In the genomic region with DNA sequence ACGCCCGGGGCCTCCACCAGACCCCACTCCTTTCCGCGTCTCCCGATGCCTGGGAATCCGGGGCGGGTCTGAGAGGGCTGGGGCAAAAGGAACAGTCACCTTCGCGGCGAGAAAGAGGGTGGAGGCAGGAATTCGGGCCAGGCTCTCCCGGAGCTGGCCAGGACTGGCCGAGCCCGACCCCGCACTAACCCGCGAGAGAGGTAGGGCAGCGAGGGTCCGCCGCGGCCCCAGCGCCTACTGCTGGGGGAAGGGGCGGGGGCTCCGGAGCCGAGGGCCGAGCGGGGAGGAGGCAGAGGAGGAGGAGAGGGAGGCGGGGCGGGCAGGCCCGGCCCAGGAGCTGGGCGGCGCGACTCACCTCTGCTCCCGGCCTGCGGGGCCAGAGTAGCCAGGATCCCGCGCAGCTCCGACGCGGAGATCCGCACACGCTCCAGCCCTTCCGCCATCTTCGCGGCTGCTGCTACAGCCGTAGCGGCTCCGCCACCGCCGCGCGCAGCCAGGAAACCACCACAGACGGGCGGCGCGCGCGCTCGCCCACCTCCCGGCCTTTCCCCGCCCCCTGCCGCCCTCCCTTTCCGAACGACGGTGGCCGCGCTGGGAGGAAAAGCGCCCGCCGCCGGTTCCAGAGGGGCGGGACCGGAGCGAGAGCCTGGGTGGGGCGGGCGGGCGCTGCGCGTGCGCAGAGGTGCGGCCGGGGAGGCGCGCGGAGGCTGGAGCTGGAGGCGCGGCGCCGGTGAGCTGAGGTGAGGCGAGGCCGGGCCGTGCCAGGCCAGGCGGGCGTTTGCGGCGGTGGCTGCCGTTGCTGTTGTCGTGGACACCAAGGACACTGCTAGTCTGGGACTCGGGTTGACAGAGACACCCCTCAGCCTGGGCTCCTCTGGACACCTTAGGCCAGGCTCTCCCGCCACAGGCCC, we compare ENCODE assay signal across 8 cellular contexts. TPM values are rescaled to one million over a fixed set of nuclear protein-coding genes. Genes with fewer than 3 reads are reported as not detected.
A peak's percentile ranks its signal among the peaks of the same experiment; 100 is the strongest.
DNase-seq lines count a peak whose midpoint lies in the region; ATAC-seq and TF ChIP-seq lines count a peak whose summit lies in the region.

A gene (minus strand): TSS at position 508 of the 911 bp plus-strand sequence. CDS start 65 bp downstream, at position 443.
A gene with protein sequence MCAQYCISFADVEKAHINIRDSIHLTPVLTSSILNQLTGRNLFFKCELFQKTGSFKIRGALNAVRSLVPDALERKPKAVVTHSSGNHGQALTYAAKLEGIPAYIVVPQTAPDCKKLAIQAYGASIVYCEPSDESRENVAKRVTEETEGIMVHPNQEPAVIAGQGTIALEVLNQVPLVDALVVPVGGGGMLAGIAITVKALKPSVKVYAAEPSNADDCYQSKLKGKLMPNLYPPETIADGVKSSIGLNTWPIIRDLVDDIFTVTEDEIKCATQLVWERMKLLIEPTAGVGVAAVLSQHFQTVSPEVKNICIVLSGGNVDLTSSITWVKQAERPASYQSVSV (plus strand): TSS at position 673 of the 911 bp plus-strand sequence. CDS start 11,611 bp downstream, outside the sequence.

- DNase-seq in GM12864 (ENCODE audit: low read depth) (peak; percentile 40), HFFc6 (peak; percentile 82), NAMALWA (ENCODE audit: low spot score) (peak; percentile 83), SW480 (ENCODE audit: low spot score) (peak; percentile 79), Right ventricle myocardium superior (peak; percentile 94), tibial artery (peak; percentile 87 to 95)
- DNase-seq in activated naive CD8-positive, alpha-beta T cell treated with anti-CD3 and anti-CD28 coated beads, Interleukin-2, amount 50 U/mL, for 24 hours, result peak; percentile 96

- H3K36me3 ChIP-seq in parathyroid adenoma (ENCODE audit: control insufficient read depth, insufficient read depth, low read length), result no peaks in the 10 kb centered on the region
- peaks cover 15 to 20% (median 18%) of the 10 kb centered on the region in 3 donors for H3K36me3 ChIP-seq in tibial artery

- H2AFZ ChIP-seq in parathyroid adenoma, result peak within 1 kb of the TSS; percentile 94

- H3K9me3 ChIP-seq in parathyroid adenoma (ENCODE audit: control insufficient read depth, low read length) (no peaks in the 10 kb centered on the region), tibial artery (no peaks in the 10 kb centered on the region)

- peaks cover 33% of the 10 kb centered on the region for H3K36me3 Mint-ChIP-seq in HFFc6 (ENCODE audit: low read depth)
- peaks cover 21% of the 10 kb centered on the region for H3K36me3 Mint-ChIP-seq in activated naive CD8-positive, alpha-beta T cell treated with anti-CD3 and anti-CD28 coated beads, Interleukin-2, amount 50 U/mL, for 24 hours (ENCODE audit: low read depth)

- peak within 1 kb of the TSS; percentile 95 for H3K4me3 Mint-ChIP-seq in HFFc6
- peak within 1 kb of the TSS; percentile 88 for H3K4me3 Mint-ChIP-seq in activated naive CD8-positive, alpha-beta T cell treated with anti-CD3 and anti-CD28 coated beads, Interleukin-2, amount 50 U/mL, for 24 hours

- H3K9me3 Mint-ChIP-seq in HFFc6, result no peaks in the 10 kb centered on the region
- H3K9me3 Mint-ChIP-seq in activated naive CD8-positive, alpha-beta T cell treated with anti-CD3 and anti-CD28 coated beads, Interleukin-2, amount 50 U/mL, for 24 hours, result no peaks in the 10 kb centered on the region

- ATAC-seq in activated naive CD8-positive, alpha-beta T cell treated with anti-CD3 and anti-CD28 coated beads, Interleukin-2, amount 50 U/mL, for 24 hours, result peak; percentile 89
- ATAC-seq in Right ventricle myocardium superior (ENCODE audit: poor library complexity), result peak; percentile 98

- H3K9ac ChIP-seq in parathyroid adenoma, result peak within 1 kb of the TSS; percentile 50

- peaks cover 34% of the 10 kb centered on the region for H3K79me2 ChIP-seq in parathyroid adenoma

- peak within 1 kb of the TSS; percentile 83 for H3K27ac Mint-ChIP-seq in HFFc6
- peak within 1 kb of the TSS; percentile 76 for H3K27ac Mint-ChIP-seq in activated naive CD8-positive, alpha-beta T cell treated with anti-CD3 and anti-CD28 coated beads, Interleukin-2, amount 50 U/mL, for 24 hours

- H3K27ac ChIP-seq in parathyroid adenoma, result peak within 1 kb of the TSS; percentile 84
- peak within 1 kb of the TSS; percentile 74 to 87 for H3K27ac ChIP-seq in tibial artery

- peak within 1 kb of the TSS; percentile 85 for H3K4me2 ChIP-seq in parathyroid adenoma (ENCODE audit: low read length)

- TF ChIP-seq CTCF in GM12864 (IDR thresholded peaks at IDR 0.05; ENCODE audit: low read depth, low read length, missing control alignments) (no peak), HFFc6 (IDR thresholded peaks at IDR 0.05) (no peak), parathyroid adenoma (IDR thresholded peaks at IDR 0.05) (no peak), tibial artery (IDR thresholded peaks at IDR 0.05) (no peak)

- H3K27me3 Mint-ChIP-seq in HFFc6 (ENCODE audit: insufficient read depth), result no peaks in the 10 kb centered on the region; the same call in 1 of the 2 replicates
- peaks cover 1% of the 10 kb centered on the region for H3K27me3 Mint-ChIP-seq in activated naive CD8-positive, alpha-beta T cell treated with anti-CD3 and anti-CD28 coated beads, Interleukin-2, amount 50 U/mL, for 24 hours

- H3K4me1 ChIP-seq in parathyroid adenoma (no peaks in the 10 kb centered on the region), tibial artery (peaks cover 0 to 30% (median 16%) of the 10 kb centered on the region in 4 donors)

- H3K4me3 ChIP-seq in GM12864 (ENCODE audit: low read depth, low read length) (peak within 1 kb of the TSS; percentile 99), parathyroid adenoma (ENCODE audit: low read depth, low read length) (peak within 1 kb of the TSS; percentile 96), tibial artery (peak within 1 kb of the TSS; percentile 68 to 83)

- no peaks in the 10 kb centered on the region for H3K27me3 ChIP-seq in parathyroid adenoma (ENCODE audit: control insufficient read depth, insufficient read depth, low read length)
- no peaks in the 10 kb centered on the region for H3K27me3 ChIP-seq in tibial artery

- peaks cover 34% of the 10 kb centered on the region for H3K4me1 Mint-ChIP-seq in HFFc6 (ENCODE audit: low read depth)
- H3K4me1 Mint-ChIP-seq in activated naive CD8-positive, alpha-beta T cell treated with anti-CD3 and anti-CD28 coated beads, Interleukin-2, amount 50 U/mL, for 24 hours, result peaks cover 41% of the 10 kb centered on the region

- intact Hi-C loops in Right ventricle myocardium superior (cut with DNase I) (no loop called here), tibial artery (cut with DNase I; ENCODE audit: low total_unique reads) (no loop called here)

RNA-seq across cellular contexts. Expression of the first gene that starts in this region (rescaled TPM):
- total RNA-seq in HFFc6 (2021; fragmentation: NEBNext Ultra II Directional; extraction: Animal tissue kit (Norgen Biotek cat#: 25700)), result 10 to 100 TPM; 29.5 to 37.4 (median 31.8) TPM
- total RNA-seq in Right ventricle myocardium superior, result 19.3 TPM

RNA-seq across cellular contexts. Expression of the second gene that starts in this region (rescaled TPM):
- 10 to 100 TPM; 18.5 to 29.7 (median 21.8) TPM for total RNA-seq in HFFc6 (2021; fragmentation: NEBNext Ultra II Directional; extraction: Animal tissue kit (Norgen Biotek cat#: 25700))
- total RNA-seq in Right ventricle myocardium superior, result 8.3 TPM

Comparison
In these comparisons a context has a peak if more than half of its experiments do, and no peak if none do; other contexts are left out.
1. Peak in every context shown above with its lines: DNase-seq, ATAC-seq, H3K4me3 ChIP-seq and H3K27ac ChIP-seq.
2. DNase-seq: peak in every context shown above with its lines; median percentile 96 in activated naive CD8-positive, alpha-beta T cell treated with anti-CD3 and anti-CD28 coated beads, Interleukin-2, amount 50 U/mL, for 24 hours; 94 in Right ventricle myocardium superior; 91 in tibial artery; 83 in NAMALWA; 82 in HFFc6; 79 in SW480; 40 in GM12864.